Comparison of ENCODE assay signal across 8 cellular contexts in genomic region chr2:202032841-202033316, GRCh38. TPM values are rescaled to one million over a fixed set of nuclear protein-coding genes. Genes with fewer than 3 reads are reported as not detected.
DNase-seq lines count a peak whose midpoint lies in the region; ATAC-seq, FAIRE-seq and TF ChIP-seq lines count a peak whose summit lies in the region.

No MANE protein-coding gene starts in this region.

- no peaks in the 10 kb centered on the region for H3K36me3 Mint-ChIP-seq in activated naive CD8-positive, alpha-beta T cell treated with anti-CD3 and anti-CD28 coated beads for 36 hours
- H3K36me3 Mint-ChIP-seq in progenitor cell of endocrine pancreas (ENCODE audit: insufficient read depth): no peaks in the 10 kb centered on the region

- H3K4me3 Mint-ChIP-seq in activated naive CD8-positive, alpha-beta T cell treated with anti-CD3 and anti-CD28 coated beads for 36 hours: peak overlapping the region; percentile 78
- H3K4me3 Mint-ChIP-seq in progenitor cell of endocrine pancreas (ENCODE audit: low read depth): peak overlapping the region; percentile 82

- H3K27me3 ChIP-seq in Peyer's patch (no peaks in the 10 kb centered on the region), heart right ventricle (peaks cover 0 to 66% (median 23%) of the 10 kb centered on the region in 7 donors)

- H3K9me3 Mint-ChIP-seq in activated naive CD8-positive, alpha-beta T cell treated with anti-CD3 and anti-CD28 coated beads for 36 hours: no peaks in the 10 kb centered on the region
- H3K9me3 Mint-ChIP-seq in progenitor cell of endocrine pancreas (ENCODE audit: low read depth): no peaks in the 10 kb centered on the region

- no peak for TF ChIP-seq POLR2A in GM12892 (IDR thresholded peaks at IDR 0.05; ENCODE audit: low read depth, low read length)
- no peak for TF ChIP-seq POLR2A in Peyer's patch (IDR thresholded peaks at IDR 0.05)

- peak; percentile 2 for ATAC-seq in HG02981 (IDR thresholded peaks at IDR 0.05; ENCODE audit: unreplicated experiment)
- ATAC-seq in heart right ventricle: peak; percentile 12 to 57 (median 45)

- H3K27ac Mint-ChIP-seq in activated naive CD8-positive, alpha-beta T cell treated with anti-CD3 and anti-CD28 coated beads for 36 hours: no peak overlapping the region
- H3K27ac Mint-ChIP-seq in progenitor cell of endocrine pancreas: peak overlapping the region; percentile 99

- H3K4me1 ChIP-seq in Peyer's patch (peaks cover 0 to 20% (median 10%) of the 10 kb centered on the region in 4 donors), heart right ventricle (peaks cover 13 to 46% (median 28%) of the 10 kb centered on the region in 9 donors)

- H3K9me3 ChIP-seq in Peyer's patch (no peaks in the 10 kb centered on the region), heart right ventricle (no peaks in the 10 kb centered on the region)

- 0 to 1% methylated on average over 42 of the region's 42 CpGs for WGBS in heart right ventricle, 2 donors

- DNase-seq in GM12892 (ENCODE audit: insufficient read length): peak; percentile 33
- DNase-seq in Peyer's patch: peak in 2 of 3 donors; percentile 36 to 74
- DNase-seq in activated naive CD8-positive, alpha-beta T cell treated with anti-CD3 and anti-CD28 coated beads for 36 hours: peak; percentile 43
- DNase-seq in heart right ventricle: peak; percentile 53 to 57
- DNase-seq in progenitor cell of endocrine pancreas (ENCODE audit: low spot score, unreplicated experiment): peak; percentile 63
- no peak for DNase-seq in dedifferentiated amniotic fluid mesenchymal stem cell (ENCODE audit: extremely low spot score)
- DNase-seq in NCI-H1092 (lab: John Stamatoyannopoulos, UW): no peak

- FAIRE-seq in GM12892 (lab: Jason Lieb, UNC): no peak

- H3K4me3 ChIP-seq in Peyer's patch: peak overlapping the region; percentile 72 to 81 (median 78)
- H3K4me3 ChIP-seq in heart right ventricle: peak overlapping the region; percentile 43 to 87 (median 78)

- H3K27ac ChIP-seq in Peyer's patch (peak overlapping the region; percentile 79 to 95 (median 90)), heart right ventricle (peak overlapping the region; percentile 81 to 98 (median 94))

- H3K4me1 Mint-ChIP-seq in activated naive CD8-positive, alpha-beta T cell treated with anti-CD3 and anti-CD28 coated beads for 36 hours: peaks cover 10% of the 10 kb centered on the region
- peaks cover 12% of the 10 kb centered on the region for H3K4me1 Mint-ChIP-seq in progenitor cell of endocrine pancreas (ENCODE audit: low read depth)

- TF ChIP-seq CTCF in Peyer's patch (IDR thresholded peaks at IDR 0.05): no peak
- no peak for TF ChIP-seq CTCF in heart right ventricle (IDR thresholded peaks at IDR 0.05)
- no peak for TF ChIP-seq CTCF in progenitor cell of endocrine pancreas (IDR thresholded peaks at IDR 0.05; ENCODE audit: unreplicated experiment)

- no peaks in the 10 kb centered on the region for H3K36me3 ChIP-seq in Peyer's patch
- no peaks in the 10 kb centered on the region for H3K36me3 ChIP-seq in heart right ventricle

- peaks cover 17% of the 10 kb centered on the region for H3K27me3 Mint-ChIP-seq in activated naive CD8-positive, alpha-beta T cell treated with anti-CD3 and anti-CD28 coated beads for 36 hours
- H3K27me3 Mint-ChIP-seq in progenitor cell of endocrine pancreas: no peaks in the 10 kb centered on the region

- intact Hi-C loops in heart right ventricle (cut with DNase I): loop anchor here in 9 of 10 donors (5.0 to 10.0 kb wide), 9 partner anchors 78 to 248 kb away; partner anchors contain the start of gene ALS2 (in 1 of the 9)

RNA-seq across cellular contexts. Expression of gene FZD7, which starts 0.8 kb away (rescaled TPM):
- polyA plus RNA-seq in GM12892 (2012; ENCODE audit: missing spikeins): 0.38 TPM
- 10 to 100 TPM in 2 of 4 donors, 1 to 10 TPM in 2; 5.8 to 18.8 (median 11.4) TPM for total RNA-seq in Peyer's patch
- total RNA-seq in activated naive CD8-positive, alpha-beta T cell treated with anti-CD3 and anti-CD28 coated beads for 36 hours: under 1 TPM; 0.52 to 0.68 TPM
- 10 to 100 TPM in 9 of 10 donors, 1 to 10 TPM in 1; 9.4 to 51.1 (median 32.3) TPM for total RNA-seq in heart right ventricle
- polyA plus RNA-seq in heart right ventricle: 1 to 10 TPM; 2.3 to 6.6 TPM
- 74.2 and 74.4 TPM in 2 replicates for total RNA-seq in progenitor cell of endocrine pancreas

RNA-seq across cellular contexts. Expression of gene KIAA2012, which starts 40.2 kb away (rescaled TPM):
- not detected for polyA plus RNA-seq in GM12892 (2012; ENCODE audit: missing spikeins)
- total RNA-seq in Peyer's patch (under 1 TPM in 1 of 4 donors, not detected in 3; 0.27 TPM), heart right ventricle (not detected), progenitor cell of endocrine pancreas (not detected in 2 replicates)
- not detected for total RNA-seq in activated naive CD8-positive, alpha-beta T cell treated with anti-CD3 and anti-CD28 coated beads for 36 hours
- not detected for polyA plus RNA-seq in heart right ventricle

Comparison
In these comparisons a context has a peak if more than half of its experiments do, and no peak if none do; other contexts are left out.
1. DNase-seq: peak in GM12892 (single experiment), Peyer's patch (2 of 3), activated naive CD8-positive, alpha-beta T cell treated with anti-CD3 and anti-CD28 coated beads for 36 hours (single experiment), heart right ventricle (2 of 2) and progenitor cell of endocrine pancreas (single experiment); none in dedifferentiated amniotic fluid mesenchymal stem cell (single experiment) and NCI-H1092 (single experiment).
2. RNA of gene FZD7, which starts 0.8 kb away (total RNA-seq): 74.2 to 74.4 TPM in progenitor cell of endocrine pancreas, 9.4 to 51.1 TPM in heart right ventricle and 5.8 to 18.8 TPM in Peyer's patch; 0.52 to 0.68 TPM in activated naive CD8-positive, alpha-beta T cell treated with anti-CD3 and anti-CD28 coated beads for 36 hours; every median in the first group is over 4 times any median in the second.